Comparison of ENCODE assay signal across 15 cellular contexts in the genomic region with DNA sequence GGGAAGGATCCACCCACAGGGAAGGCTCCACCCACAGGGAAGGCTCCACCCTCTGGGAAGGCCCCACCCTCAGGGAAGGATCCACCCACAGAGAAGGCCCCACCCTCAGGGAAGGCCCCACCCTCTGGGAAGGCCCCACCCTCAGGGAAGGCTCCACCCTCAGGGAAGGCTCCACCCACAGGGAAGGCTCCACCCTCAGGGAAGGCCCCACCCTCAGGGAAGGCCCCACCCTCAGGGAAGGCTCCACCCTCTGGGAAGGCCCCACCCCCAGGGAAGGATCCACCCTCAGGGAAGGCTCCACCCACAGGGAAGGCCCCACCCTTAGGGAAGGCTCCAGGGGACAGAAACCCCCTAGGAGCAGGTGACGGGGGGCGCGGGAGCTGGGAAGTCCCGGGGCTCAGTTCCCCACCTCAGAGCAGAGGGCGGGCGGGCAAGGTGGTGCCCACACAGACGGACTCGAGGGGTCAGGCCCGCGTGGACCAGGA. TPM values are rescaled to one million over a fixed set of nuclear protein-coding genes. Genes with fewer than 3 reads are reported as not detected.
"Had no signal": no experiment of that assay in that cellular context is flagged by ENCODE, and none has a peak within 500 bp of the region (broad histone marks: within the 10 kb centered on the region; RNA-seq: fewer than 3 reads in every experiment).

No MANE protein-coding gene starts in this region.

- H3K9ac ChIP-seq: neural progenitor cell, parathyroid adenoma had no signal

- H3K4me2 ChIP-seq: neural progenitor cell had no signal

- H3K4me1 ChIP-seq: lower lobe of right lung, neural progenitor cell, parathyroid adenoma had no signal

- H3K36me3 ChIP-seq: brain microvascular endothelial cell, lower lobe of right lung, neural progenitor cell, upper lobe of left lung had no signal

- H3K27ac ChIP-seq: brain microvascular endothelial cell, lower lobe of right lung, neural progenitor cell, parathyroid adenoma, upper lobe of left lung had no signal

- H3K9me3 ChIP-seq: lower lobe of right lung, upper lobe of left lung had no signal

- DNase-seq: activated CD4-positive, alpha-beta T cell treated with anti-CD3 and anti-CD28 coated beads, Interleukin-2, amount 50 U/mL, for 4 hours; activated CD4-positive, CD25-positive, alpha-beta regulatory T cell treated with anti-CD3 and anti-CD28 coated beads, Interleukin-2, amount 50 U/mL, for 72 hours; activated effector memory CD4-positive, alpha-beta T cell treated with Interleukin-2 at 50 U/mL for 16 hours; activated T-cell treated with anti-CD3 and anti-CD28 coated beads, Interleukin-2, amount 50 U/mL, for 24 hours; brain microvascular endothelial cell; hippocampal formation; lower lobe of right lung; midbrain; stimulated activated CD4-positive, alpha-beta T cell treated with anti-CD3 and anti-CD28 coated beads, Interleukin-15, amount 100 ng/mL, for 24 hours; stimulated activated CD4-positive, alpha-beta T cell treated with anti-CD3 and anti-CD28 coated beads, Interleukin-4, amount 100 ng/mL, for 24 hours had no signal

- H3K27me3 ChIP-seq: brain microvascular endothelial cell, neural progenitor cell, upper lobe of left lung had no signal

- H3K4me3 ChIP-seq: lower lobe of right lung, neural progenitor cell, upper lobe of left lung had no signal

RNA-seq across cellular contexts. Expression of a gene that starts 39.8 kb away (rescaled TPM):
- total RNA-seq: glomerular endothelial cell, lower lobe of right lung, renal cortical epithelial cell had no signal
